In genomic region chr12:103423061-103423473, GRCh38 we compare ENCODE assay signal across 17 cellular contexts.
DNase-seq lines count a peak whose midpoint lies in the region; ATAC-seq and TF ChIP-seq lines count a peak whose summit lies in the region.
"Had no signal": no experiment of that assay in that cellular context is flagged by ENCODE, and none has a peak within 500 bp of the region (broad histone marks: within the 10 kb centered on the region; RNA-seq: fewer than 3 reads in every experiment).

No MANE protein-coding gene starts in this region.

- intact Hi-C loops in Right ventricle myocardium superior (cut with DNase I): no loop called here

- H3K9me3 ChIP-seq in Peyer's patch: no peaks in the 10 kb centered on the region
- H3K9me3 ChIP-seq: adrenal gland, Caco-2 had no signal

- H3K9me3 Mint-ChIP-seq in nephron progenitor cell: peaks cover 41% of the 10 kb centered on the region

- H3K4me3 Mint-ChIP-seq in nephron progenitor cell: peak overlapping the region; percentile 18
- H3K4me3 Mint-ChIP-seq: activated CD4-positive, alpha-beta memory T cell treated with anti-CD3 and anti-CD28 coated beads for 36 hours had no signal

- peaks cover 17% of the 10 kb centered on the region for H3K27me3 Mint-ChIP-seq in nephron progenitor cell (ENCODE audit: low read depth, poor library complexity)
- H3K27me3 Mint-ChIP-seq: activated CD4-positive, alpha-beta memory T cell treated with anti-CD3 and anti-CD28 coated beads for 36 hours had no signal

- no peak for TF ChIP-seq CTCF in nephron progenitor cell (IDR thresholded peaks at IDR 0.05)
- TF ChIP-seq CTCF in Peyer's patch (IDR thresholded peaks at IDR 0.05): no peak
- TF ChIP-seq CTCF in brain microvascular endothelial cell (IDR thresholded peaks at IDR 0.05; ENCODE audit: low read depth, low read length, missing control alignments): no peak

- DNase-seq in DMS79 (lab: John Stamatoyannopoulos, UW) (peak; percentile 29), NCI-H1694 treated with DMSO at 0.1 percent for 48 hours (lab: John Stamatoyannopoulos, UW) (peak; percentile 68), NCI-H69 (lab: John Stamatoyannopoulos, UW) (peak; percentile 98), nephron progenitor cell (peak; percentile 70), Peyer's patch (no peak), brain microvascular endothelial cell (no peak), dermis blood vessel endothelial cell (no peak), Right ventricle myocardium superior (no peak)
- DNase-seq: activated CD4-positive, alpha-beta memory T cell treated with anti-CD3 and anti-CD28 coated beads for 36 hours; adrenal gland; Caco-2; foreskin fibroblast; PC-9; stimulated activated CD4-positive, alpha-beta T cell treated with anti-CD3 and anti-CD28 coated beads, Interleukin-12 subunit alpha, Interleukin-12 subunit beta, amount 100 ng/mL, for 4 hours; stimulated activated naive CD8-positive, alpha-beta T cell treated with anti-CD3 and anti-CD28 coated beads, Interleukin-15, Interleukin-2, amounts not matched to agents 100 U/mL and 50 U/mL, for 24 hours; SW 1271 had no signal

- no peak overlapping the region for H3K27ac Mint-ChIP-seq in nephron progenitor cell
- H3K27ac Mint-ChIP-seq: activated CD4-positive, alpha-beta memory T cell treated with anti-CD3 and anti-CD28 coated beads for 36 hours had no signal

- no peak for ATAC-seq in Right ventricle myocardium superior (ENCODE audit: poor library complexity)
- ATAC-seq: left lobe of liver; stimulated activated naive CD8-positive, alpha-beta T cell treated with anti-CD3 and anti-CD28 coated beads, Interleukin-15, Interleukin-2, amounts not matched to agents 100 U/mL and 50 U/mL, for 24 hours had no signal

- peaks cover 19% of the 10 kb centered on the region for H3K36me3 Mint-ChIP-seq in nephron progenitor cell (ENCODE audit: low read depth)

- H3K27me3 ChIP-seq in Peyer's patch (no peaks in the 10 kb centered on the region), brain microvascular endothelial cell (replicated peaks) (no peaks in the 10 kb centered on the region)
- H3K27me3 ChIP-seq: adrenal gland had no signal

- H3K36me3 ChIP-seq in Peyer's patch (no peaks in the 10 kb centered on the region), brain microvascular endothelial cell (replicated peaks) (no peaks in the 10 kb centered on the region)
- H3K36me3 ChIP-seq: adrenal gland had no signal

- in situ Hi-C loops in brain microvascular endothelial cell (cut with HindIII; ENCODE audit: low pct_ligation_motif_present, low sequenced_read_pairs): no loop called here

- peaks cover 36% of the 10 kb centered on the region for H3K4me1 Mint-ChIP-seq in nephron progenitor cell

- H3K27ac ChIP-seq in Peyer's patch (no peak overlapping the region), brain microvascular endothelial cell (no peak overlapping the region)
- H3K27ac ChIP-seq: adrenal gland, PC-9 had no signal

- no peaks in the 10 kb centered on the region for H3K4me1 ChIP-seq in Peyer's patch
- H3K4me1 ChIP-seq: adrenal gland had no signal

- H3K4me3 ChIP-seq in Peyer's patch (no peak overlapping the region), brain microvascular endothelial cell (ENCODE audit: low read depth, low read length) (no peak overlapping the region)
- H3K4me3 ChIP-seq: adrenal gland, PC-9 had no signal

- no peak for TF ChIP-seq POLR2A in Peyer's patch (IDR thresholded peaks at IDR 0.05)

Comparison
In these comparisons a context has a peak if more than half of its experiments do, and no peak if none do; other contexts are left out.
1. DNase-seq: peak in DMS79 (single experiment), NCI-H1694 treated with DMSO at 0.1 percent for 48 hours (single experiment), NCI-H69 (single experiment) and nephron progenitor cell (single experiment); none in Peyer's patch (0 of 3), brain microvascular endothelial cell (single experiment), dermis blood vessel endothelial cell (single experiment) and Right ventricle myocardium superior (single experiment).